In the genomic region with DNA sequence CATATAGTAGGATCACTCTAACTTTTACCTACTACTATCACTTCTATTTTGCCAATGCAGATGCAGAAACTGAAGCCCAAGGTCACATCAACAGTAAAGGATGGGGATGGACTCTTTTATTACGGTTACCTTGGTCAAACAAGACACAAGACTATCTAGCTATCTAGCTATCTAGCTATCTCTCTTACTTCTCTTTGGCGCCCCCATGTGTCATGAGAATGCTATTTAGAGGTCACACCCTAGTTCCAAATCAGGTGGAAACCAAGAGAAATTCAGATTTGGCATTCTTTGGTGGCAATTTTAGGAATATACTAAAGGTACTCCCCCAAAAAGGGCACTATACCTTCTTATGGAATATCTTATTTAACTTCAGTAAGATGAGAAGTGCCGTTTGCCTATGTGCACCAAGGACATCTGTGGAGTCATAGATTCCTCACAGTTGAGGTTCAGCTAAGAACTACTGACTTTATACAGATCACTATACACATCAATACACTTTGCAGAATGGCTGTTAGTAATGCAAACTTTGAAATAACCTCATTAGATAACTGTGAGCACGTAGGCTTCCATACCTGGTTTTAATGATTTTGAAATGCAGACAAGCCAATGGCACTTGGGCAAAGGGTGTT, we compare ENCODE assay signal across 7 cellular contexts. TPM values are rescaled to one million over a fixed set of nuclear protein-coding genes. Genes with fewer than 3 reads are reported as not detected.
A peak's percentile ranks its signal among the peaks of the same experiment; 100 is the strongest.
DNase-seq lines count a peak whose midpoint lies in the region; ATAC-seq lines count a peak whose summit lies in the region.

No MANE protein-coding gene starts in this region.

- peaks cover 1 to 7% (median 7%) of the 10 kb centered on the region in 3 donors for H3K27me3 Mint-ChIP-seq in immature natural killer cell (ENCODE audit: low read depth in 3 of 3)

- H3K9me3 Mint-ChIP-seq in immature natural killer cell = peaks cover 0 to 2% (median 0%) of the 10 kb centered on the region in 6 donors

- DNase-seq in Daoy (ENCODE audit: low read depth) (peak; percentile 50), H4 (ENCODE audit: low spot score) (peak; percentile 29), NCI-H526 treated with DMSO at 0.1 percent for 48 hours (lab: John Stamatoyannopoulos, UW) (peak; percentile 61), immature natural killer cell (peak; percentile 13 to 43 (median 16))
- peak; percentile 46 to 54 for DNase-seq in activated T-cell treated with anti-CD3 and anti-CD28 coated beads, Interleukin-2, amount 50 U/mL, for 48 hours
- DNase-seq in stimulated activated CD8-positive, alpha-beta memory T cell treated with anti-CD3 and anti-CD28 coated beads, Interleukin-15, amount 100 ng/mL, for 1 hour (ENCODE audit: low read depth) = peak; percentile 30

- H3K4me1 Mint-ChIP-seq in immature natural killer cell = no peaks in the 10 kb centered on the region

- H3K36me3 Mint-ChIP-seq in immature natural killer cell = no peaks in the 10 kb centered on the region

- H3K27ac Mint-ChIP-seq in immature natural killer cell = no peak overlapping the region

- H3K4me3 Mint-ChIP-seq in immature natural killer cell = no peak overlapping the region

- no peak for ATAC-seq in HG03139 (IDR thresholded peaks at IDR 0.05; ENCODE audit: unreplicated experiment)

RNA-seq across cellular contexts. Expression of gene ZNF648, which starts 6.7 kb away (rescaled TPM):
- total RNA-seq in Daoy (2014; rRNA removed; shearing (Covaris generic)) = 0.17 TPM in 1 of 2 replicates, not detected in the other
- 0.06 TPM in 1 of 2 replicates, not detected in the other for total RNA-seq in H4 (2014; rRNA removed; shearing (Covaris generic))
- not detected for polyA plus RNA-seq in immature natural killer cell
